1 cellular context compared by ENCODE assay signal in genomic region chr2:36459725-36460137, GRCh38.
TF ChIP-seq lines count a peak whose summit lies in the region.

No MANE protein-coding gene starts in this region.

TF ChIP-seq in HepG2, 621 proteins besides CTCF, POLR2A, EP300 and RAD21 (continued from another document and continues in another):
- TF ChIP-seq ZBTB39 (CRISPR knock-in tag; IDR thresholded peaks at IDR 0.05) (no peak), ZSCAN9 (CRISPR knock-in tag; IDR thresholded peaks at IDR 0.05; ENCODE audit: borderline replicate concordance) (peak; percentile 89), PRMT3 (CRISPR knock-in tag; IDR thresholded peaks at IDR 0.05; ENCODE audit: borderline replicate concordance, low read depth) (peak; percentile 64; the same call in 1 of the 2 replicates), ZFP90 (CRISPR knock-in tag; IDR thresholded peaks at IDR 0.05; ENCODE audit: borderline replicate concordance) (0 out of 2 replicates have a peak, but pooled peaks have one; percentile 33), TAF15 (IDR thresholded peaks at IDR 0.05; ENCODE audit: low read depth, low read length, poor library complexity, severe bottlenecking) (no peak), POLR2AphosphoS5 (IDR thresholded peaks at IDR 0.05; ENCODE audit: low read depth, low read length) (no peak), RFX1 (IDR thresholded peaks at IDR 0.05) (no peak), HDAC2 (CRISPR knock-in tag; IDR thresholded peaks at IDR 0.05) (peak; percentile 68; the same call in 1 of the 2 replicates), ZNF709 (CRISPR knock-in tag; IDR thresholded peaks at IDR 0.05) (no peak), ARHGAP35 (CRISPR knock-in tag; IDR thresholded peaks at IDR 0.05; ENCODE audit: borderline replicate concordance) (no peak), HMGXB3 (CRISPR knock-in tag; IDR thresholded peaks at IDR 0.05; ENCODE audit: borderline replicate concordance) (no peak), ZGPAT (CRISPR knock-in tag; IDR thresholded peaks at IDR 0.05) (peak; percentile 69; the same call in 1 of the 2 replicates), HNF1A (IDR thresholded peaks at IDR 0.05; ENCODE audit: low read depth) (no peak), HNF1A (CRISPR knock-in tag; IDR thresholded peaks at IDR 0.05; ENCODE audit: borderline replicate concordance) (no peak), ZBTB34 (CRISPR knock-in tag; IDR thresholded peaks at IDR 0.05) (no peak), ZSCAN22 (CRISPR knock-in tag; IDR thresholded peaks at IDR 0.05) (no peak), NBN (conservative IDR thresholded peaks at IDR 0.05) (no peak), ZNF205 (CRISPR knock-in tag; IDR thresholded peaks at IDR 0.05) (peak; percentile 71; the same call in 1 of the 2 replicates), ZNF17 (CRISPR knock-in tag; IDR thresholded peaks at IDR 0.05) (no peak), ZNF547 (CRISPR knock-in tag; IDR thresholded peaks at IDR 0.05) (no peak), NR2F6 (IDR thresholded peaks at IDR 0.05) (peak; percentile 68; the same call in 1 of the 2 replicates), NR2F6 (CRISPR knock-in tag; IDR thresholded peaks at IDR 0.05) (peak; percentile 73), ZBTB26 (CRISPR knock-in tag; IDR thresholded peaks at IDR 0.05; ENCODE audit: borderline replicate concordance) (peak; percentile 56; the same call in 1 of the 2 replicates), ZNF513 (CRISPR knock-in tag; conservative IDR thresholded peaks at IDR 0.05) (no peak), ZFP62 (CRISPR knock-in tag; IDR thresholded peaks at IDR 0.05) (no peak), ZNF501 (CRISPR knock-in tag; IDR thresholded peaks at IDR 0.05) (0 out of 2 replicates have a peak, but pooled peaks have one; percentile 18), ZBTB3 (CRISPR knock-in tag; IDR thresholded peaks at IDR 0.05; ENCODE audit: borderline replicate concordance, low read depth) (no peak), ZBTB38 (CRISPR knock-in tag; IDR thresholded peaks at IDR 0.05) (peak; percentile 53; the same call in 1 of the 2 replicates), HMGXB4 (CRISPR knock-in tag; IDR thresholded peaks at IDR 0.05; ENCODE audit: borderline replicate concordance in 1 of 2, low read depth in 1 of 2) (peak in 1 of 2 experiments; percentile 85; a peak in 2 of 4 replicates), ZNF781 (CRISPR knock-in tag; IDR thresholded peaks at IDR 0.05; ENCODE audit: borderline replicate concordance, not compliant biosample characterization) (peak; percentile 36), ZNF335 (CRISPR knock-in tag; IDR thresholded peaks at IDR 0.05) (peak; percentile 61; the same call in 1 of the 2 replicates), FOXO4 (CRISPR knock-in tag; conservative IDR thresholded peaks at IDR 0.05) (no peak), REPIN1 (CRISPR knock-in tag; IDR thresholded peaks at IDR 0.05; ENCODE audit: borderline replicate concordance, low read depth) (peak; percentile 32; the same call in 1 of the 2 replicates), ZNF317 (CRISPR knock-in tag; IDR thresholded peaks at IDR 0.05) (peak; percentile 79)
